In genomic region chr13:66994097-66994496, GRCh38 we compare ENCODE assay signal across 8 cellular contexts.
DNase-seq lines count a peak whose midpoint lies in the region; ATAC-seq and TF ChIP-seq lines count a peak whose summit lies in the region.

No MANE protein-coding gene starts in this region.

- peak overlapping the region; percentile 61 for H3K4me3 ChIP-seq in coronary artery

- H3K27me3 ChIP-seq in layer of hippocampus (ENCODE audit: control insufficient read depth, insufficient read depth, low read length), result no peaks in the 10 kb centered on the region

- peak in 2 of 3 donors; percentile 2 to 10 for DNase-seq in stimulated activated CD4-positive, alpha-beta T cell treated with anti-CD3 and anti-CD28 coated beads, TNF-alpha, amount 100 ng/mL, for 48 hours (ENCODE audit: low read depth in 3 of 3)
- no peak for DNase-seq in stimulated activated CD4-positive, alpha-beta T cell treated with anti-CD3 and anti-CD28 coated beads, Interleukin-4, amount 100 ng/mL, for 4 hours
- DNase-seq in NCI-H82 (lab: John Stamatoyannopoulos, UW) (peak; percentile 98), coronary artery (ENCODE audit: low spot score) (peak; percentile 78), substantia nigra (lab: John Stamatoyannopoulos, UW) (peak; percentile 17 to 94 (median 82)), SW480 (ENCODE audit: low spot score) (no peak)

- H3K27ac ChIP-seq in coronary artery (no peak overlapping the region), layer of hippocampus (ENCODE audit: low read depth, low read length) (peak overlapping the region; percentile 55), substantia nigra (ENCODE audit: low read depth, low read length, poor library complexity, severe bottlenecking) (peak overlapping the region; percentile 75)

- ATAC-seq in HG02759 (IDR thresholded peaks at IDR 0.05; ENCODE audit: unreplicated experiment), result peak; percentile 78

- TF ChIP-seq CTCF in coronary artery (IDR thresholded peaks at IDR 0.05), result peak; percentile 50

Comparison
In these comparisons a context has a peak if more than half of its experiments do, and no peak if none do; other contexts are left out.
1. DNase-seq: peak in stimulated activated CD4-positive, alpha-beta T cell treated with anti-CD3 and anti-CD28 coated beads, TNF-alpha, amount 100 ng/mL, for 48 hours (2 of 3), NCI-H82 (single experiment), coronary artery (single experiment) and substantia nigra (49 of 49); none in stimulated activated CD4-positive, alpha-beta T cell treated with anti-CD3 and anti-CD28 coated beads, Interleukin-4, amount 100 ng/mL, for 4 hours (0 of 2) and SW480 (single experiment).
2. H3K27ac ChIP-seq: peak in layer of hippocampus (single experiment) and substantia nigra (single experiment); none in coronary artery (0 of 2).